1 cellular context compared by ENCODE assay signal in genomic region chr3:58217209-58217811, GRCh38.
A peak's percentile ranks its signal among the peaks of the same experiment; 100 is the strongest.
TF ChIP-seq lines count a peak whose summit lies in the region.

No MANE protein-coding gene starts in this region.

TF ChIP-seq in GM12878, 131 proteins besides CTCF, POLR2A, EP300 and RAD21 (continued from another document):
- TF ChIP-seq PRDM15 (CRISPR knock-in tag; IDR thresholded peaks at IDR 0.05) (no peak), SMAD5 (IDR thresholded peaks at IDR 0.05; ENCODE audit: low read depth) (no peak), CEBPB (IDR thresholded peaks at IDR 0.05; ENCODE audit: borderline replicate concordance in 1 of 2, low read depth in 2 of 2, low read length in 2 of 2) (no peak), SMC3 (IDR thresholded peaks at IDR 0.05; ENCODE audit: borderline replicate concordance, low read length) (peak; percentile 81), SMARCA5 (IDR thresholded peaks at IDR 0.05) (peak; percentile 90; the same call in 1 of the 2 replicates), KDM1A (IDR thresholded peaks at IDR 0.05; ENCODE audit: borderline replicate concordance) (no peak), RELA (IDR thresholded peaks at IDR 0.05; ENCODE audit: borderline replicate concordance, partially characterized antibody) (no peak), BRCA1 (IDR thresholded peaks at IDR 0.05; ENCODE audit: low read depth, low read length) (no peak), HDAC2 (IDR thresholded peaks at IDR 0.05) (no peak), TCF3 (IDR thresholded peaks at IDR 0.05; ENCODE audit: borderline replicate concordance, insufficient read depth, low read depth, low read length) (peak; percentile 56; the same call in 1 of the 2 replicates), ZNF687 (IDR thresholded peaks at IDR 0.05) (peak; percentile 86)
TF ChIP-seq in GM12878: peak in this region for 30.
